In genomic region chr10:106271237-106271636, GRCh38 we compare ENCODE assay signal across 33 cellular contexts.
DNase-seq lines count a peak whose midpoint lies in the region; ATAC-seq, FAIRE-seq and TF ChIP-seq lines count a peak whose summit lies in the region.
"Had no signal": no experiment of that assay in that cellular context is flagged by ENCODE, and none has a peak within 500 bp of the region (broad histone marks: within the 10 kb centered on the region; RNA-seq: fewer than 3 reads in every experiment).

No MANE protein-coding gene starts in this region.

- H2AFZ ChIP-seq in GM12878 (ENCODE audit: control insufficient read depth, low read depth, low read length), result no peak overlapping the region

- no peaks in the 10 kb centered on the region for H3K27me3 ChIP-seq in DOHH2 (ENCODE audit: control insufficient read depth, low read length)
- no peaks in the 10 kb centered on the region for H3K27me3 ChIP-seq in GM12878 (replicated peaks in 1 of 2; ENCODE audit: control insufficient read depth in 2 of 2, insufficient read depth in 2 of 2, low read length in 1 of 2)
- no peaks in the 10 kb centered on the region for H3K27me3 ChIP-seq in kidney epithelial cell (ENCODE audit: control insufficient read depth, insufficient read depth, low read length)
- H3K27me3 ChIP-seq in body of pancreas, result no peaks in the 10 kb centered on the region
- H3K27me3 ChIP-seq: cardiac muscle cell, foreskin keratinocyte, ovary had no signal

- CTCF ChIA-PET in GM12878 (lab: Yijun Ruan, JAX), result interaction anchor here (0.6 kb wide), 1 partner anchor 353 kb away, joined by 3 read pairs; no protein-coding TSS in a partner anchor

- no peak overlapping the region for H3K9ac ChIP-seq in GM12878 (ENCODE audit: control insufficient read depth, insufficient read depth, low read length)

- POLR2A ChIA-PET in GM12878 (lab: Charles Lee), result no interaction called here

- TF ChIP-seq CTCF in DOHH2 (IDR thresholded peaks at IDR 0.05; ENCODE audit: low read depth, low read length, poor library complexity, severe bottlenecking) (peak; percentile 50), GM12878 (IDR thresholded peaks at IDR 0.05 in 2 of 3, conservative IDR thresholded peaks at IDR 0.05 in 1 of 3; ENCODE audit: control insufficient read depth in 2 of 3, extremely low read depth in 1 of 3, insufficient read depth in 1 of 3, low read depth in 3 of 3, low read length in 3 of 3) (peak; percentile 15 to 29 (median 21); a peak in 3 of 6 replicates), kidney epithelial cell (IDR thresholded peaks at IDR 0.05; ENCODE audit: insufficient read depth, low read length, poor library complexity, severe bottlenecking) (peak; percentile 26), body of pancreas (IDR thresholded peaks at IDR 0.05) (no peak), GM20000 (IDR thresholded peaks at IDR 0.05; ENCODE audit: extremely low read depth, missing control alignments) (no peak)

- no peaks in the 10 kb centered on the region for H3F3A ChIP-seq in DOHH2 (ENCODE audit: control insufficient read depth, insufficient read depth)

- no peaks in the 10 kb centered on the region for H3K79me2 ChIP-seq in DOHH2 (ENCODE audit: control insufficient read depth, low read length)
- no peaks in the 10 kb centered on the region for H3K79me2 ChIP-seq in GM12878 (ENCODE audit: control insufficient read depth, insufficient read depth, low read length)

- no peak for TF ChIP-seq POLR2A in GM12878 (IDR thresholded peaks at IDR 0.05; ENCODE audit: low read depth, low read length)
- no peak for TF ChIP-seq POLR2A in body of pancreas (IDR thresholded peaks at IDR 0.05)

- intact Hi-C loops in GM12878 (cut with micrococcal nuclease; ENCODE audit: unreplicated experiment), result no loop called here
- intact Hi-C loops in body of pancreas (cut with DNase I), result no loop called here

- RAD21 ChIA-PET in GM12878 (lab: Charles Lee; ENCODE audit: unreplicated experiment), result no interaction called here

- H4K20me1 ChIP-seq in DOHH2 (ENCODE audit: control insufficient read depth, insufficient read depth, low read depth, low read length) (no peaks in the 10 kb centered on the region), GM12878 (ENCODE audit: control insufficient read depth, insufficient read depth) (no peaks in the 10 kb centered on the region)

- no peaks in the 10 kb centered on the region for H3K9me2 ChIP-seq in DOHH2 (replicated peaks; ENCODE audit: control insufficient read depth, low read length)

- DNase-seq in KBM-7 (peak; percentile 9), GM12878 (ENCODE audit: low read depth, low spot score) (no peak), kidney epithelial cell (ENCODE audit: low read depth) (no peak), body of pancreas (no peak), foreskin melanocyte (no peak), GM20000 (ENCODE audit: low spot score) (no peak)
- DNase-seq: activated CD4-positive, alpha-beta T cell treated with anti-CD3 and anti-CD28 coated beads for 48 hours; activated effector memory CD4-positive, alpha-beta T cell treated with Interleukin-2 at 50 U/mL for 16 hours; AML-193; CD4-positive, alpha-beta T cell; cortex of kidney; effector memory CD4-positive, alpha-beta T cell; foreskin keratinocyte; HCEC 1CT; left cardiac atrium; mucosa of descending colon; natural killer cell; NCI-H1092 treated with DMSO at 0.1 percent for 48 hours; NCI-H187; NCI-H2171 treated with DMSO at 0.1 percent for 48 hours; NCI-H510A; ovary; retina; small intestine; stimulated activated naive CD8-positive, alpha-beta T cell treated with anti-CD3 and anti-CD28 coated beads, Interleukin-15, Interleukin-2, amounts not matched to agents 100 U/mL and 50 U/mL, for 24 hours; T1000 had no signal

- in situ Hi-C loops in KBM-7 (cut with MboI; ENCODE audit: low pct_unique_long_range_greater_than_20kb, low sequenced_read_pairs) (no loop called here), GM12878 (cut with MboI) (no loop called here)

- H3K4me2 ChIP-seq in DOHH2 (ENCODE audit: low read length) (no peak overlapping the region), GM12878 (ENCODE audit: control insufficient read depth, insufficient read depth) (no peak overlapping the region)

- no peak for FAIRE-seq in GM12878 (lab: Jason Lieb, UNC)
- FAIRE-seq: small intestine had no signal

- TF ChIP-seq EP300 in GM12878 (IDR thresholded peaks at IDR 0.05; ENCODE audit: borderline replicate concordance in 1 of 2, control insufficient read depth in 1 of 2, low read depth in 2 of 2, low read length in 2 of 2), result no peak

- H3K27ac ChIP-seq in DOHH2 (ENCODE audit: low read depth, low read length), result no peak overlapping the region
- no peak overlapping the region for H3K27ac ChIP-seq in GM12878 (ENCODE audit: control insufficient read depth, insufficient read depth)
- H3K27ac ChIP-seq in body of pancreas, result no peak overlapping the region
- H3K27ac ChIP-seq: cardiac muscle cell, foreskin keratinocyte, ovary, VCaP had no signal

- WGBS in GM12878 (ENCODE audit: insufficient coverage, insufficient replicate concordance, low lambda C conversion rate, missing lambda C conversion rate), result 6% methylated on average over 2 of the region's 3 CpGs
- 69 to 72% methylated on average over 2 to 3 of the region's 3 CpGs for WGBS in body of pancreas, 2 donors

- H3K9me3 ChIP-seq in DOHH2 (ENCODE audit: control insufficient read depth, insufficient read depth, low read length) (no peaks in the 10 kb centered on the region), GM12878 (replicated peaks; ENCODE audit: control insufficient read depth, insufficient read depth, low read length) (no peaks in the 10 kb centered on the region), body of pancreas (no peaks in the 10 kb centered on the region)
- H3K9me3 ChIP-seq: mucosa of descending colon, ovary had no signal

- no peaks in the 10 kb centered on the region for H3K36me3 ChIP-seq in DOHH2 (ENCODE audit: control insufficient read depth, low read length)
- H3K36me3 ChIP-seq in GM12878 (ENCODE audit: control insufficient read depth in 2 of 2, insufficient read depth in 2 of 2, low read length in 1 of 2), result no peaks in the 10 kb centered on the region
- no peaks in the 10 kb centered on the region for H3K36me3 ChIP-seq in kidney epithelial cell (ENCODE audit: control insufficient read depth, insufficient read depth, low read length)
- no peaks in the 10 kb centered on the region for H3K36me3 ChIP-seq in body of pancreas (replicated peaks in 1 of 2; ENCODE audit: insufficient read depth in 1 of 2, low read depth in 2 of 2)
- H3K36me3 ChIP-seq: cardiac muscle cell, ovary had no signal

- no TSS peak for BruUV-seq in GM12878 (replicated peaks; lab: Mats Ljungman, UMichigan)

- no peak for TF ChIP-seq RAD21 in GM12878 (IDR thresholded peaks at IDR 0.05; ENCODE audit: insufficient read depth, low read depth, low read length)

- 0 out of 3 replicates have a peak, but pooled peaks have one; percentile 35 for ATAC-seq in GM12878
- no peak for ATAC-seq in body of pancreas
- ATAC-seq in GM21526 (IDR thresholded peaks at IDR 0.05; ENCODE audit: low FRiP score, unreplicated experiment), result no peak
- ATAC-seq: activated naive CD4-positive, alpha-beta T cell treated with anti-CD3 and anti-CD28 coated beads, Interleukin-2, amount 50 U/mL, for 72 hours; esophagus mucosa; foreskin keratinocyte; left cardiac atrium; mucosa of descending colon; natural killer cell; stimulated activated naive CD8-positive, alpha-beta T cell treated with anti-CD3 and anti-CD28 coated beads, Interleukin-15, Interleukin-2, amounts not matched to agents 100 U/mL and 50 U/mL, for 24 hours had no signal

- H3K4me3 ChIP-seq in DOHH2 (ENCODE audit: low read length), result no peak overlapping the region
- H3K4me3 ChIP-seq in GM12878, result no peak overlapping the region
- no peak overlapping the region for H3K4me3 ChIP-seq in kidney epithelial cell (ENCODE audit: low read depth, low read length)
- no peak overlapping the region for H3K4me3 ChIP-seq in body of pancreas
- H3K4me3 ChIP-seq: cardiac muscle cell, lung, mucosa of descending colon, ovary had no signal

- SMC1A ChIA-PET in GM12878 (lab: Charles Lee; ENCODE audit: uncharacterized antibody, unreplicated experiment), result no interaction called here

- no peaks in the 10 kb centered on the region for H3K4me1 ChIP-seq in DOHH2 (ENCODE audit: control insufficient read depth, low read length)
- H3K4me1 ChIP-seq in GM12878 (ENCODE audit: control insufficient read depth, insufficient read depth, low read length), result no peaks in the 10 kb centered on the region
- no peaks in the 10 kb centered on the region for H3K4me1 ChIP-seq in body of pancreas
- H3K4me1 ChIP-seq: foreskin keratinocyte had no signal

TF ChIP-seq in GM12878, 131 proteins besides CTCF, POLR2A, EP300 and RAD21 (continues in another document):
- TF ChIP-seq SUZ12 (IDR thresholded peaks at IDR 0.05; ENCODE audit: unreplicated experiment), result no peak
- no peak for TF ChIP-seq SMC3 (IDR thresholded peaks at IDR 0.05; ENCODE audit: borderline replicate concordance, low read length)
- TF ChIP-seq ZNF622 (IDR thresholded peaks at IDR 0.05), result no peak
- no peak for TF ChIP-seq BACH1 (IDR thresholded peaks at IDR 0.05; ENCODE audit: borderline replicate concordance)
- no peak for TF ChIP-seq BCL3 (IDR thresholded peaks at IDR 0.05; ENCODE audit: borderline replicate concordance, insufficient read depth, low read depth, low read length, poor library complexity, severe bottlenecking)

Comparison
In these comparisons a context has a peak if more than half of its experiments do, and no peak if none do; other contexts are left out.
1. CTCF ChIP-seq: peak in DOHH2 (single experiment), GM12878 (3 of 3) and kidney epithelial cell (single experiment); none in body of pancreas (0 of 7) and GM20000 (single experiment).